Comparison of ENCODE assay signal across 1 cellular context in the genomic region with DNA sequence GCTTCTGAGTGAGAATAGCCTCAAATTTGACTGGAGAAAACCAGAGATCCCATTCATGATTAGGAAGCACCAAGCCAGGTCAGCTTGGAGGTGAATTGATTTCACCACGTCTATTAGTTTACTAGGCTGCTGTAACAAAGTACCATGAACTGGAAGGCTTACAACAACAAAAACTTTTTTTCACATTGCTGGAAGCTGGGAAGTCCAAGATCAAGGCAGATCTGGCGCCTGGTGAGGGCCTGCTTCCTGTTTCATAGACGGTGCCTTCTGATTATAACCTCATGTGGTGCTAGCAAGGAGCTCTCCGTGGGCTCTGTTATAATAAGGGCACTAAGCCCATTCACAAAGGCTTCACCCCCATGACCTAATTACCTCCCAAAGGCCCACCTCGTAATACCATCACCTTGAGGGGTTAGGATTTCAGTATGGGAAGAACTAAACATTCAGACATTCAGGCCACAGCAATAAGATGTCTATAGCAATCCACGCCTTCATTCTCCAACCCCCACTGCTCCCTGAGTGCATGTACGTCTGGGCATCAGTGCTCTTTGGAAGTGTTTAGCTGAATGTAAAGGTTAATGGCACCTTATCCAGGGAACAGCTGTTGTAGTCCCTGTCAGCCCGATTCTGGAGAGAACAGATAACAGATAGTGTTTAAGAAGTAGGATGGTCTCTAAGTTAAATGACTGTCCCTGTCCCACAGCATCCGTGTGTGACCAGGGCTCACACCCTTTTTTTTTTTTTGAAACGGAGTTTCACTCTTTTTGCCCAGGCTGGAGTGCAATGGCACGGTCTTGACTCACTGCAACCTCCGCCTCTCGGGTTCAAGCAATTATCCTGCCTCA.
TF ChIP-seq lines count a peak whose summit lies in the region.

No MANE protein-coding gene starts in this region.

TF ChIP-seq in K562, 482 proteins besides CTCF, POLR2A, EP300 and RAD21 (continued from another document and continues in another):
- no peak for TF ChIP-seq JUND (IDR thresholded peaks at IDR 0.05; ENCODE audit: borderline replicate concordance, low read depth, low read length)
- TF ChIP-seq JUND (tag; IDR thresholded peaks at IDR 0.05; ENCODE audit: borderline replicate concordance, low read depth, low read length), result peak; percentile 45; the same call in 1 of the 3 replicates
- no peak for TF ChIP-seq KLF1 (tag; IDR thresholded peaks at IDR 0.05)
- TF ChIP-seq, protein P1, sequence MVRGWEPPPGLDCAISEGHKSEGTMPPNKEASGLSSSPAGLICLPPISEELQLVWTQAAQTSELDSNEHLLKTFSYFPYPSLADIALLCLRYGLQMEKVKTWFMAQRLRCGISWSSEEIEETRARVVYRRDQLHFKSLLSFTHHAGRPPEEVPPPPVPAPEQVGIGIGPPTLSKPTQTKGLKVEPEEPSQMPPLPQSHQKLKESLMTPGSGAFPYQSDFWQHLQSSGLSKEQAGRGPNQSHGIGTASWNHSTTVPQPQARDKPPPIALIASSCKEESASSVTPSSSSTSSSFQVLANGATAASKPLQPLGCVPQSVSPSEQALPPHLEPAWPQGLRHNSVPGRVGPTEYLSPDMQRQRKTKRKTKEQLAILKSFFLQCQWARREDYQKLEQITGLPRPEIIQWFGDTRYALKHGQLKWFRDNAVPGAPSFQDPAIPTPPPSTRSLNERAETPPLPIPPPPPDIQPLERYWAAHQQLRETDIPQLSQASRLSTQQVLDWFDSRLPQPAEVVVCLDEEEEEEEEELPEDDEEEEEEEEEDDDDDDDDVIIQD (CRISPR knock-in tag; IDR thresholded peaks at IDR 0.05), result no peak
- TF ChIP-seq TAF9B (IDR thresholded peaks at IDR 0.05; ENCODE audit: partially characterized antibody), result no peak
- TF ChIP-seq TEAD4 (IDR thresholded peaks at IDR 0.05; ENCODE audit: low read length), result peak; percentile 94
- TF ChIP-seq TEAD4 (CRISPR knock-in tag; IDR thresholded peaks at IDR 0.05; ENCODE audit: borderline replicate concordance), result no peak
- TF ChIP-seq ZMIZ1 (IDR thresholded peaks at IDR 0.05; ENCODE audit: low read depth in 2 of 2, low read length in 2 of 2), result peak in 1 of 2 experiments; percentile 90; a peak in 2 of 4 replicates
- peak; percentile 78 for TF ChIP-seq STAT5A (IDR thresholded peaks at IDR 0.05; ENCODE audit: borderline replicate concordance, low read length)
- TF ChIP-seq NFE2 (IDR thresholded peaks at IDR 0.05; ENCODE audit: low read depth), result peak; percentile 32; the same call in 1 of the 2 replicates
- TF ChIP-seq, protein P2, sequence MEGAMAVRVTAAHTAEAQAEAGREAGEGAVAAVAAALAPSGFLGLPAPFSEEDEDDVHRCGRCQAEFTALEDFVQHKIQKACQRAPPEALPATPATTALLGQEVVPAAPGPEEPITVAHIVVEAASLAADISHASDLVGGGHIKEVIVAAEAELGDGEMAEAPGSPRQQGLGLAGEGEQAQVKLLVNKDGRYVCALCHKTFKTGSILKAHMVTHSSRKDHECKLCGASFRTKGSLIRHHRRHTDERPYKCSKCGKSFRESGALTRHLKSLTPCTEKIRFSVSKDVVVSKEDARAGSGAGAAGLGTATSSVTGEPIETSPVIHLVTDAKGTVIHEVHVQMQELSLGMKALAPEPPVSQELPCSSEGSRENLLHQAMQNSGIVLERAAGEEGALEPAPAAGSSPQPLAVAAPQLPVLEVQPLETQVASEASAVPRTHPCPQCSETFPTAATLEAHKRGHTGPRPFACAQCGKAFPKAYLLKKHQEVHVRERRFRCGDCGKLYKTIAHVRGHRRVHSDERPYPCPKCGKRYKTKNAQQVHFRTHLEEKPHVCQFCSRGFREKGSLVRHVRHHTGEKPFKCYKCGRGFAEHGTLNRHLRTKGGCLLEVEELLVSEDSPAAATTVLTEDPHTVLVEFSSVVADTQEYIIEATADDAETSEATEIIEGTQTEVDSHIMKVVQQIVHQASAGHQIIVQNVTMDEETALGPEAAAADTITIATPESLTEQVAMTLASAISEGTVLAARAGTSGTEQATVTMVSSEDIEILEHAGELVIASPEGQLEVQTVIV (CRISPR knock-in tag; IDR thresholded peaks at IDR 0.05; ENCODE audit: borderline replicate concordance), result no peak
- TF ChIP-seq FOXM1 (IDR thresholded peaks at IDR 0.05; ENCODE audit: low read depth), result peak; percentile 76
- TF ChIP-seq FOXM1 (CRISPR knock-in tag; IDR thresholded peaks at IDR 0.05; ENCODE audit: low read depth), result no peak
- no peak for TF ChIP-seq GTF2A2 (tag; IDR thresholded peaks at IDR 0.05)
- TF ChIP-seq, protein P3, sequence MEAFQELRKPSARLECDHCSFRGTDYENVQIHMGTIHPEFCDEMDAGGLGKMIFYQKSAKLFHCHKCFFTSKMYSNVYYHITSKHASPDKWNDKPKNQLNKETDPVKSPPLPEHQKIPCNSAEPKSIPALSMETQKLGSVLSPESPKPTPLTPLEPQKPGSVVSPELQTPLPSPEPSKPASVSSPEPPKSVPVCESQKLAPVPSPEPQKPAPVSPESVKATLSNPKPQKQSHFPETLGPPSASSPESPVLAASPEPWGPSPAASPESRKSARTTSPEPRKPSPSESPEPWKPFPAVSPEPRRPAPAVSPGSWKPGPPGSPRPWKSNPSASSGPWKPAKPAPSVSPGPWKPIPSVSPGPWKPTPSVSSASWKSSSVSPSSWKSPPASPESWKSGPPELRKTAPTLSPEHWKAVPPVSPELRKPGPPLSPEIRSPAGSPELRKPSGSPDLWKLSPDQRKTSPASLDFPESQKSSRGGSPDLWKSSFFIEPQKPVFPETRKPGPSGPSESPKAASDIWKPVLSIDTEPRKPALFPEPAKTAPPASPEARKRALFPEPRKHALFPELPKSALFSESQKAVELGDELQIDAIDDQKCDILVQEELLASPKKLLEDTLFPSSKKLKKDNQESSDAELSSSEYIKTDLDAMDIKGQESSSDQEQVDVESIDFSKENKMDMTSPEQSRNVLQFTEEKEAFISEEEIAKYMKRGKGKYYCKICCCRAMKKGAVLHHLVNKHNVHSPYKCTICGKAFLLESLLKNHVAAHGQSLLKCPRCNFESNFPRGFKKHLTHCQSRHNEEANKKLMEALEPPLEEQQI (IDR thresholded peaks at IDR 0.05), result peak; percentile 73; the same call in 1 of the 2 replicates
- TF ChIP-seq NBN (IDR thresholded peaks at IDR 0.05; ENCODE audit: low read depth), result 0 out of 2 replicates have a peak, but pooled peaks have one; percentile 37
- TF ChIP-seq ZNF444 (CRISPR knock-in tag; IDR thresholded peaks at IDR 0.05), result no peak
- no peak for TF ChIP-seq ZNF586 (CRISPR knock-in tag; conservative IDR thresholded peaks at IDR 0.05)
- TF ChIP-seq U2AF2 (optimal IDR thresholded peaks at IDR 0.05; ENCODE audit: low read depth, low read length), result no peak
- TF ChIP-seq MECOM (CRISPR knock-in tag; IDR thresholded peaks at IDR 0.05), result peak; percentile 96
- TF ChIP-seq GATA2 (CRISPR knock-in tag; IDR thresholded peaks at IDR 0.05), result peak; percentile 67; the same call in 1 of the 2 replicates
- no peak for TF ChIP-seq SAFB2 (IDR thresholded peaks at IDR 0.05; ENCODE audit: borderline replicate concordance, low read depth, low read length, severe bottlenecking)
- no peak for TF ChIP-seq CCNT2 (IDR thresholded peaks at IDR 0.05; ENCODE audit: borderline replicate concordance, extremely low read depth, insufficient read length, low read depth, low read length)
- TF ChIP-seq HDAC3 (IDR thresholded peaks at IDR 0.05; ENCODE audit: borderline replicate concordance, partially characterized antibody), result peak; percentile 35
- TF ChIP-seq, protein P4, sequence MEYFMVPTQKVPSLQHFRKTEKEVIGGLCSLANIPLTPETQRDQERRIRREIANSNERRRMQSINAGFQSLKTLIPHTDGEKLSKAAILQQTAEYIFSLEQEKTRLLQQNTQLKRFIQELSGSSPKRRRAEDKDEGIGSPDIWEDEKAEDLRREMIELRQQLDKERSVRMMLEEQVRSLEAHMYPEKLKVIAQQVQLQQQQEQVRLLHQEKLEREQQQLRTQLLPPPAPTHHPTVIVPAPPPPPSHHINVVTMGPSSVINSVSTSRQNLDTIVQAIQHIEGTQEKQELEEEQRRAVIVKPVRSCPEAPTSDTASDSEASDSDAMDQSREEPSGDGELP (CRISPR knock-in tag; IDR thresholded peaks at IDR 0.05; ENCODE audit: borderline replicate concordance), result peak; percentile 67
- TF ChIP-seq CREM (IDR thresholded peaks at IDR 0.05; ENCODE audit: low read depth), result peak; percentile 9; the same call in 1 of the 2 replicates
- TF ChIP-seq, protein P5, sequence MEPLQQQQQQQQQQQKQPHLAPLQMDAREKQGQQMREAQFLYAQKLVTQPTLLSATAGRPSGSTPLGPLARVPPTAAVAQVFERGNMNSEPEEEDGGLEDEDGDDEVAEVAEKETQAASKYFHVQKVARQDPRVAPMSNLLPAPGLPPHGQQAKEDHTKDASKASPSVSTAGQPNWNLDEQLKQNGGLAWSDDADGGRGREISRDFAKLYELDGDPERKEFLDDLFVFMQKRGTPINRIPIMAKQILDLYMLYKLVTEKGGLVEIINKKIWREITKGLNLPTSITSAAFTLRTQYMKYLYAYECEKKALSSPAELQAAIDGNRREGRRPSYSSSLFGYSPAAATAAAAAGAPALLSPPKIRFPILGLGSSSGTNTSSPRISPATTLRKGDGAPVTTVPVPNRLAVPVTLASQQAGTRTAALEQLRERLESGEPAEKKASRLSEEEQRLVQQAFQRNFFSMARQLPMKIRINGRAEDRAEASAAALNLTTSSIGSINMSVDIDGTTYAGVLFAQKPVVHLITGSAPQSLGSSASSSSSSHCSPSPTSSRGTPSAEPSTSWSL (CRISPR knock-in tag; IDR thresholded peaks at IDR 0.05; ENCODE audit: borderline replicate concordance), result no peak
- TF ChIP-seq, protein P6, sequence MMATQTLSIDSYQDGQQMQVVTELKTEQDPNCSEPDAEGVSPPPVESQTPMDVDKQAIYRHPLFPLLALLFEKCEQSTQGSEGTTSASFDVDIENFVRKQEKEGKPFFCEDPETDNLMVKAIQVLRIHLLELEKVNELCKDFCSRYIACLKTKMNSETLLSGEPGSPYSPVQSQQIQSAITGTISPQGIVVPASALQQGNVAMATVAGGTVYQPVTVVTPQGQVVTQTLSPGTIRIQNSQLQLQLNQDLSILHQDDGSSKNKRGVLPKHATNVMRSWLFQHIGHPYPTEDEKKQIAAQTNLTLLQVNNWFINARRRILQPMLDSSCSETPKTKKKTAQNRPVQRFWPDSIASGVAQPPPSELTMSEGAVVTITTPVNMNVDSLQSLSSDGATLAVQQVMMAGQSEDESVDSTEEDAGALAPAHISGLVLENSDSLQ (IDR thresholded peaks at IDR 0.05), result peak; percentile 47
- no peak for TF ChIP-seq E2F1 (CRISPR knock-in tag; IDR thresholded peaks at IDR 0.05)
- no peak for TF ChIP-seq POLR2H (tag; IDR thresholded peaks at IDR 0.05; ENCODE audit: low read depth)
- TF ChIP-seq MBD1 (CRISPR knock-in tag; IDR thresholded peaks at IDR 0.05), result no peak
- peak; percentile 96 for TF ChIP-seq ARID1B (IDR thresholded peaks at IDR 0.05)
- TF ChIP-seq PTRF (tag; IDR thresholded peaks at IDR 0.05), result no peak
- no peak for TF ChIP-seq MCM2 (IDR thresholded peaks at IDR 0.05; ENCODE audit: low read depth)
- TF ChIP-seq ZNF347 (CRISPR knock-in tag; IDR thresholded peaks at IDR 0.05; ENCODE audit: low read depth), result no peak
- 0 out of 2 replicates have a peak, but pooled peaks have one; percentile 13 for TF ChIP-seq ARID3A (IDR thresholded peaks at IDR 0.05; ENCODE audit: borderline replicate concordance, low read depth, low read length)
- TF ChIP-seq NCOA6 (IDR thresholded peaks at IDR 0.05), result no peak
- no peak for TF ChIP-seq TAF7 (tag; IDR thresholded peaks at IDR 0.05)
